ENCODE assay signal across 27 cellular contexts in the genomic region with DNA sequence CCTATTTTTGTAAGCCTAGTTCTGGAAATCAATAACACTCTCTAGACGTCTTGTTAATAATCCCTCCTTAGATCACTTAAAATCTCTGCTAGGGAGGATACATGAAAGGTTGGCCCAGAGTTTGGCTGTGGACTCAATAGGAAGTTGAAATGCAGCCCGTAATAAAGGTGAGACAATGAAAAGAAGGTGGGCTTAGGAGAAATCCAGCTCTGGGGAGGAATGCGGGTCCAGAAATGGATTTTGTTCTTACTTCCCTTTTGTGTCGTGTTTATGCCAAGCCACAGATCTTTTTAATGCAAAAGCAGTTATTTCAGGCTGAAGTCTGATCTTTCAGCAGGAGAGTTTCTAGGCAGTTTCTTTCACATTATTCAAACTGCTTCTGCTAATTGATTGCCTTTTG.
"Had no signal": no experiment of that assay in that cellular context is flagged by ENCODE, and none has a peak within 500 bp of the region (broad histone marks: within the 10 kb centered on the region; RNA-seq: fewer than 3 reads in every experiment).

No MANE protein-coding gene starts in this region.

- H3K9me3 ChIP-seq: adrenal gland, ascending aorta, breast epithelium, esophagus muscularis mucosa, left ventricle myocardium inferior, mucosa of descending colon, sigmoid colon, stomach, suprapubic skin, transverse colon, vagina had no signal

- ATAC-seq: activated T-cell treated with anti-CD3 and anti-CD28 coated beads, Interleukin-2, amount 50 U/mL, for 4 hours; mucosa of descending colon; stimulated activated memory B cell treated with anti-CD40 and anti-IgM and Interleukin-4, amounts not matched to agents 10 μg/mL and 1 μg/mL and 100 μg/mL, for 72 hours; WTC11 had no signal

- H3K4me3 ChIP-seq: adrenal gland, ascending aorta, breast epithelium, esophagus muscularis mucosa, left ventricle myocardium inferior, mucosa of descending colon, sigmoid colon, smooth muscle cell, stomach, suprapubic skin, transverse colon, vagina had no signal

- DNase-seq: activated CD4-positive, alpha-beta T cell treated with anti-CD3 and anti-CD28 coated beads, Interleukin-2, amount 50 U/mL, for 4 hours; activated CD8-positive, alpha-beta memory T cell treated with anti-CD3 and anti-CD28 coated beads, Interleukin-2, amount 50 U/mL, for 48 hours; activated naive CD4-positive, alpha-beta T cell; activated T-cell treated with anti-CD3 and anti-CD28 coated beads, Interleukin-2, amount 50 U/mL, for 4 hours; adrenal gland; effector memory CD4-positive, alpha-beta T cell; hippocampal formation; left ventricle myocardium inferior; mammary epithelial cell; mucosa of descending colon; naive B cell; retina; sigmoid colon; stimulated activated CD4-positive, alpha-beta T cell treated with anti-CD3 and anti-CD28 coated beads, Interleukin-15, amount 100 ng/mL, for 24 hours; stomach; transverse colon had no signal

- H3K27ac ChIP-seq: adrenal gland, ascending aorta, breast epithelium, esophagus muscularis mucosa, left ventricle myocardium inferior, sigmoid colon, stomach, suprapubic skin, transverse colon, vagina had no signal

- H3K4me1 ChIP-seq: ascending aorta, breast epithelium, left ventricle myocardium inferior, sigmoid colon, stomach, suprapubic skin, transverse colon, vagina had no signal

- H3K27me3 ChIP-seq: adrenal gland, ascending aorta, breast epithelium, esophagus muscularis mucosa, sigmoid colon, stomach, suprapubic skin, transverse colon, vagina had no signal

- H3K36me3 ChIP-seq: adrenal gland, ascending aorta, breast epithelium, esophagus muscularis mucosa, left ventricle myocardium inferior, sigmoid colon, stomach, suprapubic skin, transverse colon, vagina had no signal

- H3K4me2 ChIP-seq: smooth muscle cell had no signal

- FAIRE-seq: colon, endothelial cell of umbilical vein, frontal cortex had no signal
